Comparison of ENCODE assay signal across 30 cellular contexts in genomic region chr9:97572196-97572891, GRCh38.
DNase-seq lines count a peak whose midpoint lies in the region; ATAC-seq and TF ChIP-seq lines count a peak whose summit lies in the region.
"Had no signal": no experiment of that assay in that cellular context is flagged by ENCODE, and none has a peak within 500 bp of the region (broad histone marks: within the 10 kb centered on the region; RNA-seq: fewer than 3 reads in every experiment).

No MANE protein-coding gene starts in this region.

- no peaks in the 10 kb centered on the region for H3K36me3 Mint-ChIP-seq in Calu3 (ENCODE audit: insufficient read depth, unreplicated experiment)
- H3K36me3 Mint-ChIP-seq: activated naive CD8-positive, alpha-beta T cell treated with anti-CD3 and anti-CD28 coated beads, Interleukin-2, amount 10 ng/mL, durations not matched to agents 7 days and 5 days; memory B cell; neural progenitor cell had no signal

- no peaks in the 10 kb centered on the region for H3K9me3 ChIP-seq in right atrium auricular region
- H3K9me3 ChIP-seq in psoas muscle: no peaks in the 10 kb centered on the region
- no peaks in the 10 kb centered on the region for H3K9me3 ChIP-seq in aorta (ENCODE audit: control insufficient read depth, low read length)
- no peaks in the 10 kb centered on the region for H3K9me3 ChIP-seq in spleen
- H3K9me3 ChIP-seq: esophagus squamous epithelium had no signal

- peak overlapping the region; percentile 63 to 73 for H3K27ac ChIP-seq in right atrium auricular region
- peak overlapping the region; percentile 79 for H3K27ac ChIP-seq in psoas muscle
- no peak overlapping the region for H3K27ac ChIP-seq in aorta (ENCODE audit: low read depth in 1 of 2, low read length in 2 of 2)
- no peak overlapping the region for H3K27ac ChIP-seq in spleen
- H3K27ac ChIP-seq: KMS-11, neural progenitor cell, parathyroid adenoma had no signal

- H3K4me3 ChIP-seq in right atrium auricular region: no peak overlapping the region
- no peak overlapping the region for H3K4me3 ChIP-seq in psoas muscle
- no peak overlapping the region for H3K4me3 ChIP-seq in aorta (ENCODE audit: low read length in 2 of 2)
- no peak overlapping the region for H3K4me3 ChIP-seq in spleen
- H3K4me3 ChIP-seq: esophagus squamous epithelium, GM12878, neural progenitor cell had no signal

- peaks cover 34% of the 10 kb centered on the region for H3K27me3 Mint-ChIP-seq in Calu3 (ENCODE audit: unreplicated experiment)
- H3K27me3 Mint-ChIP-seq: central memory CD8-positive, alpha-beta T cell had no signal

- BruUV-seq in Calu3 (replicated peaks; lab: Mats Ljungman, UMichigan): no TSS peak

- H3K36me3 ChIP-seq in right atrium auricular region: peaks cover 65% of the 10 kb centered on the region
- peaks cover 0 to 58% of the 10 kb centered on the region in 2 donors for H3K36me3 ChIP-seq in psoas muscle (ENCODE audit: insufficient read depth in 1 of 2, low read depth in 1 of 2)
- H3K36me3 ChIP-seq in aorta (ENCODE audit: control insufficient read depth in 1 of 2, insufficient read depth in 2 of 2, low read length in 1 of 2): peaks cover 4 to 7% of the 10 kb centered on the region in 2 donors
- H3K36me3 ChIP-seq in spleen: no peaks in the 10 kb centered on the region
- H3K36me3 ChIP-seq: neural progenitor cell had no signal

- H3K4me1 ChIP-seq in right atrium auricular region: peaks cover 0 to 24% of the 10 kb centered on the region in 2 donors
- H3K4me1 ChIP-seq in psoas muscle: peaks cover 38% of the 10 kb centered on the region
- H3K4me1 ChIP-seq in aorta (ENCODE audit: control insufficient read depth in 1 of 2, insufficient read depth in 2 of 2, low read length in 2 of 2): no peaks in the 10 kb centered on the region
- peaks cover 0 to 14% (median 4%) of the 10 kb centered on the region in 6 donors for H3K4me1 ChIP-seq in spleen
- H3K4me1 ChIP-seq: neural progenitor cell had no signal

- intact Hi-C loops in Right ventricle myocardium superior (cut with DNase I): no loop called here
- intact Hi-C loops in psoas muscle (cut with DNase I): no loop called here
- intact Hi-C loops in aorta (cut with DNase I): no loop called here
- intact Hi-C loops in spleen (cut with DNase I; ENCODE audit: low total_unique reads): no loop called here
- intact Hi-C loops in Calu3 (cut with micrococcal nuclease; ENCODE audit: unreplicated experiment): no loop called here

- TF ChIP-seq CTCF in right atrium auricular region (IDR thresholded peaks at IDR 0.05) (no peak), psoas muscle (IDR thresholded peaks at IDR 0.05) (no peak), spleen (IDR thresholded peaks at IDR 0.05 in 8 of 11, conservative IDR thresholded peaks at IDR 0.05 in 3 of 11) (no peak), Calu3 (IDR thresholded peaks at IDR 0.05; ENCODE audit: unreplicated experiment) (no peak)

- H3K4me3 Mint-ChIP-seq in Calu3 (ENCODE audit: low read depth, unreplicated experiment): no peak overlapping the region
- H3K4me3 Mint-ChIP-seq: activated CD8-positive, alpha-beta T cell treated with anti-CD3 and anti-CD28 coated beads for 36 hours; activated naive CD8-positive, alpha-beta T cell treated with anti-CD3 and anti-CD28 coated beads, Interleukin-2, amount 10 ng/mL, durations not matched to agents 7 days and 5 days; central memory CD8-positive, alpha-beta T cell; memory B cell; neural progenitor cell; stimulated activated naive CD8-positive, alpha-beta T cell treated with anti-CD3 and anti-CD28 coated beads, Interleukin-15, amount 100 ng/mL, for 72 hours; T-helper 1 cell treated with Interleukin-12 subunit alpha and Interleukin-12 subunit beta and Interleukin-4 antibody, amounts not matched to agents 30 μg/mL and 1 μg/mL, for 36 hours had no signal

- no peaks in the 10 kb centered on the region for H3K4me1 Mint-ChIP-seq in Calu3 (ENCODE audit: low read depth, unreplicated experiment)
- H3K4me1 Mint-ChIP-seq: neural progenitor cell had no signal

- 75 to 83% (median 82%) methylated on average over 9 of the region's 9 CpGs for WGBS in psoas muscle, 3 donors
- 77 to 79% methylated on average over 9 of the region's 9 CpGs for WGBS in aorta, 2 donors
- 74 to 94% (median 89%) methylated on average over 9 of the region's 9 CpGs for WGBS in spleen, 5 donors

- no peaks in the 10 kb centered on the region for H3K27me3 ChIP-seq in right atrium auricular region
- no peaks in the 10 kb centered on the region for H3K27me3 ChIP-seq in psoas muscle (ENCODE audit: insufficient read depth in 3 of 3, low read length in 2 of 3)
- H3K27me3 ChIP-seq in aorta (ENCODE audit: control insufficient read depth in 1 of 2, insufficient read depth in 2 of 2, low read length in 1 of 2): no peaks in the 10 kb centered on the region
- H3K27me3 ChIP-seq in spleen (replicated peaks in 1 of 7): no peaks in the 10 kb centered on the region
- H3K27me3 ChIP-seq: esophagus squamous epithelium, neural progenitor cell had no signal

- DNase-seq in right atrium auricular region (ENCODE audit: low spot score): no peak
- DNase-seq in Right ventricle myocardium superior: no peak
- DNase-seq in ecto neural progenitor cell (ENCODE audit: low spot score): peak; percentile 24
- peak in 1 of 2 donors; percentile 30 for DNase-seq in psoas muscle
- no peak for DNase-seq in aorta
- no peak for DNase-seq in spleen
- no peak for DNase-seq in NCI-H187 (lab: John Stamatoyannopoulos, UW)
- no peak for DNase-seq in Calu3
- DNase-seq: activated CD4-positive, alpha-beta T cell treated with anti-CD3 and anti-CD28 coated beads for 1 hour; activated CD8-positive, alpha-beta T cell treated with anti-CD3 and anti-CD28 coated beads for 36 hours; activated gamma-delta T cell; activated naive CD8-positive, alpha-beta T cell treated with anti-CD3 and anti-CD28 coated beads, Interleukin-2, amount 10 ng/mL, durations not matched to agents 7 days and 5 days; dermis blood vessel endothelial cell; DMS153; esophagus squamous epithelium; kidney glomerular epithelial cell; MM.1S; NCI-H2029 treated with DMSO at 0.1 percent for 48 hours; NCI-H526 treated with DMSO at 0.1 percent for 48 hours; PC-3; stimulated activated CD4-positive, alpha-beta T cell treated with anti-CD3 and anti-CD28 coated beads, Interleukin-12 subunit alpha, Interleukin-12 subunit beta, amount 100 ng/mL, for 4 hours; stimulated activated CD4-positive, alpha-beta T cell treated with anti-CD3 and anti-CD28 coated beads, Interleukin-2, amount 100 ng/mL, for 48 hours; stimulated activated naive CD8-positive, alpha-beta T cell treated with anti-CD3 and anti-CD28 coated beads, Interleukin-15, amount 100 ng/mL, for 72 hours had no signal

- H3K9me3 Mint-ChIP-seq in Calu3 (ENCODE audit: low read depth, unreplicated experiment): no peaks in the 10 kb centered on the region
- H3K9me3 Mint-ChIP-seq: activated CD8-positive, alpha-beta T cell treated with anti-CD3 and anti-CD28 coated beads for 36 hours; activated naive CD8-positive, alpha-beta T cell treated with anti-CD3 and anti-CD28 coated beads, Interleukin-2, amount 10 ng/mL, durations not matched to agents 7 days and 5 days; central memory CD8-positive, alpha-beta T cell; memory B cell; neural progenitor cell; stimulated activated naive CD8-positive, alpha-beta T cell treated with anti-CD3 and anti-CD28 coated beads, Interleukin-15, amount 100 ng/mL, for 72 hours; T-helper 1 cell treated with Interleukin-12 subunit alpha and Interleukin-12 subunit beta and Interleukin-4 antibody, amounts not matched to agents 30 μg/mL and 1 μg/mL, for 36 hours had no signal

- ATAC-seq in Right ventricle myocardium superior (ENCODE audit: poor library complexity) (no peak), psoas muscle (no peak), aorta (ENCODE audit: low FRiP score) (peak; percentile 8)
- ATAC-seq: activated CD8-positive, alpha-beta T cell treated with anti-CD3 and anti-CD28 coated beads for 36 hours; GM12878; PC-3; stimulated activated naive CD8-positive, alpha-beta T cell treated with anti-CD3 and anti-CD28 coated beads, Interleukin-15, amount 100 ng/mL, for 72 hours had no signal

- no peak for TF ChIP-seq POLR2A in spleen (IDR thresholded peaks at IDR 0.05)

- no peak overlapping the region for H3K27ac Mint-ChIP-seq in Calu3 (ENCODE audit: unreplicated experiment)
- H3K27ac Mint-ChIP-seq: activated CD8-positive, alpha-beta T cell treated with anti-CD3 and anti-CD28 coated beads for 36 hours; memory B cell; neural progenitor cell; stimulated activated naive CD8-positive, alpha-beta T cell treated with anti-CD3 and anti-CD28 coated beads, Interleukin-15, amount 100 ng/mL, for 72 hours; T-helper 1 cell treated with Interleukin-12 subunit alpha and Interleukin-12 subunit beta and Interleukin-4 antibody, amounts not matched to agents 30 μg/mL and 1 μg/mL, for 36 hours had no signal

- CTCF ChIA-PET in Calu3 (lab: Charles Lee): no interaction called here

Comparison
In these comparisons a context has a peak if more than half of its experiments do, and no peak if none do; other contexts are left out.
1. H3K27ac ChIP-seq: peak in right atrium auricular region (2 of 2) and psoas muscle (single experiment); none in aorta (0 of 2) and spleen (0 of 8).